In genomic region chr14:49286257-49286983, GRCh38 we compare ENCODE assay signal across 23 cellular contexts.
"Had no signal": no experiment of that assay in that cellular context is flagged by ENCODE, and none has a peak within 500 bp of the region (broad histone marks: within the 10 kb centered on the region; RNA-seq: fewer than 3 reads in every experiment).

No MANE protein-coding gene starts in this region.

- H3K36me3 ChIP-seq: colonic mucosa, esophagus muscularis mucosa, esophagus squamous epithelium, gastrocnemius medialis, gastroesophageal sphincter, heart left ventricle, heart right ventricle had no signal

- H3K27me3 ChIP-seq: colonic mucosa, esophagus muscularis mucosa, esophagus squamous epithelium, foreskin keratinocyte, gastrocnemius medialis, gastroesophageal sphincter, heart left ventricle, heart right ventricle had no signal

- H3K27ac ChIP-seq: colonic mucosa, coronary artery, dorsolateral prefrontal cortex, epithelial cell of prostate, esophagus muscularis mucosa, esophagus squamous epithelium, foreskin keratinocyte, gastrocnemius medialis, gastroesophageal sphincter, heart left ventricle, heart right ventricle had no signal

- ATAC-seq: effector memory CD8-positive, alpha-beta T cell; esophagus mucosa; foreskin keratinocyte; gastrocnemius medialis; gastroesophageal sphincter; heart left ventricle; heart right ventricle had no signal

- H3K4me1 ChIP-seq: colonic mucosa, esophagus muscularis mucosa, esophagus squamous epithelium, foreskin keratinocyte, gastrocnemius medialis, gastroesophageal sphincter, heart left ventricle, heart right ventricle had no signal

- H3K4me3 ChIP-seq: colonic mucosa, coronary artery, dorsolateral prefrontal cortex, esophagus muscularis mucosa, esophagus squamous epithelium, gastrocnemius medialis, gastroesophageal sphincter, heart left ventricle, heart right ventricle had no signal

- H3K9me3 ChIP-seq: colonic mucosa, esophagus muscularis mucosa, esophagus squamous epithelium, gastrocnemius medialis, gastroesophageal sphincter, heart left ventricle, heart right ventricle had no signal

- DNase-seq: colonic mucosa; cortex of kidney; dermis blood vessel endothelial cell; dorsolateral prefrontal cortex; effector CD4-positive, alpha-beta T cell; effector CD8-positive, alpha-beta T cell; effector memory CD4-positive, alpha-beta T cell; effector memory CD8-positive, alpha-beta T cell; endodermal cell; erythroblast; esophagus squamous epithelium; foreskin fibroblast; foreskin keratinocyte; foreskin melanocyte; gastrocnemius medialis; glutamatergic neuron; heart left ventricle; heart right ventricle had no signal
